In genomic region chr17:63698886-63699637, GRCh38 we compare ENCODE assay signal across 8 cellular contexts.
DNase-seq lines count a peak whose midpoint lies in the region; ATAC-seq lines count a peak whose summit lies in the region.

No MANE protein-coding gene starts in this region.

- ATAC-seq in GM18861 (IDR thresholded peaks at IDR 0.05; ENCODE audit: unreplicated experiment) (peak; percentile 23), HG03108 (IDR thresholded peaks at IDR 0.05; ENCODE audit: unreplicated experiment) (peak; percentile 28)

- H3K9me3 ChIP-seq in iPS-20b (ENCODE audit: insufficient read depth, low read depth, low read length): no peaks in the 10 kb centered on the region

- H3K27ac ChIP-seq in iPS-20b (ENCODE audit: low read length): no peak overlapping the region

- H3K4me3 ChIP-seq in iPS-20b (ENCODE audit: low read length): peak overlapping the region; percentile 71

- H3K27me3 ChIP-seq in iPS-20b (ENCODE audit: insufficient read depth, low read length): peaks cover 7% of the 10 kb centered on the region; the same call in 1 of the 2 replicates

- peaks cover 7% of the 10 kb centered on the region; the same call in 1 of the 2 replicates for H3K4me1 ChIP-seq in iPS-20b (ENCODE audit: insufficient read depth, low read length)

- peak overlapping the region; percentile 58; the same call in 1 of the 2 replicates for H3K9ac ChIP-seq in iPS-20b (ENCODE audit: low read depth, low read length)

- H3K36me3 ChIP-seq in iPS-20b (ENCODE audit: insufficient read depth, low read depth, low read length): peaks cover 25% of the 10 kb centered on the region

- DNase-seq in T follicular helper cell (ENCODE audit: low read depth) (peak; percentile 81), inferior parietal cortex (ENCODE audit: extremely low spot score) (no peak), NCI-H128 (lab: John Stamatoyannopoulos, UW; ENCODE audit: unreplicated experiment) (no peak)
- DNase-seq in activated naive CD8-positive, alpha-beta T cell treated with anti-CD3 and anti-CD28 coated beads, Interleukin-2, amount 50 U/mL, for 16 hours (ENCODE audit: low read depth, low spot score): peak; percentile 76
- peak; percentile 58 to 80 for DNase-seq in stimulated activated CD4-positive, alpha-beta T cell treated with anti-CD3 and anti-CD28 coated beads, Interleukin-15, amount 100 ng/mL, for 1 hour (ENCODE audit: low read depth in 1 of 2, low spot score in 1 of 2)

Comparison
In these comparisons a context has a peak if more than half of its experiments do, and no peak if none do; other contexts are left out.
1. DNase-seq: peak in T follicular helper cell (single experiment), activated naive CD8-positive, alpha-beta T cell treated with anti-CD3 and anti-CD28 coated beads, Interleukin-2, amount 50 U/mL, for 16 hours (single experiment) and stimulated activated CD4-positive, alpha-beta T cell treated with anti-CD3 and anti-CD28 coated beads, Interleukin-15, amount 100 ng/mL, for 1 hour (2 of 2); none in inferior parietal cortex (single experiment) and NCI-H128 (single experiment).